8 cellular contexts compared by ENCODE assay signal in the genomic region with DNA sequence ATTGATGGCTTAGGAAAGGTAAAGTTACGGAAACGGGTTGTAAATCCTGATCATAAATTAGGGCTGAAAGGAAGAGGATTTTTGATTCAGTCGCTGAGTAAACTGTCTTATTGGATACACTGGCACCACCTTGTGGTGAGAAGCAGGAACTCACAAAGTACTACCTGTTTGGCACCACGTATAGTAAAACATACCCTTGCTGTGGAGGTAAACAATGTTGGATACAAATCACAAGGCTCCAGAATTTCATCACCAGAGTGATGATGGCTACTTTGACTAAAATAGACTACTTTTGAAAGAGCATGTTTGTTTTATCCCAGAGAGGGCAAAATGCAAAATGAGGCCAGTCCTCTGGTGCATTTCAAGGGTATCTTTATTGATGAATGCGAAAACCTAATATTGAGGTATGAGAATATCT.
DNase-seq lines count a peak whose midpoint lies in the region; ATAC-seq, FAIRE-seq and TF ChIP-seq lines count a peak whose summit lies in the region.

No MANE protein-coding gene starts in this region.

- dilution Hi-C loops in keratinocyte (cut with MboI; ENCODE audit: extremely low pct_ligation_motif_present, low sequenced_read_pairs) = no loop called here

- BruUV-seq in PC-9 (replicated peaks; lab: Mats Ljungman, UMichigan) = no TSS peak

- no peaks in the 10 kb centered on the region for H3K4me1 ChIP-seq in PC-9 (replicated peaks; ENCODE audit: insufficient read depth)
- no peaks in the 10 kb centered on the region for H3K4me1 ChIP-seq in keratinocyte (ENCODE audit: control insufficient read depth, extremely low read depth, insufficient read depth, low read length)

- no peaks in the 10 kb centered on the region for H3K9me3 ChIP-seq in PC-9 (ENCODE audit: insufficient read depth, low read depth)
- H3K9me3 ChIP-seq in keratinocyte (ENCODE audit: control insufficient read depth, low read depth, low read length) = no peaks in the 10 kb centered on the region

- DNase-seq in Right ventricle myocardium superior (no peak), Right ventricle myocardium inferior (ENCODE audit: missing footprints) (no peak), H7 (peak; percentile 60), Kasumi-1 (lab: John Stamatoyannopoulos, UW) (peak; percentile 81 to 88), PC-9 (peak in 1 of 2 experiments; percentile 25), keratinocyte (ENCODE audit: low read depth, low spot score) (peak; percentile 19)
- peak; percentile 10 to 12 for DNase-seq in stimulated activated CD4-positive, alpha-beta T cell treated with anti-CD3 and anti-CD28 coated beads, Interleukin-4, amount 100 ng/mL, for 4 hours

- intact Hi-C loops in Right ventricle myocardium superior (cut with DNase I) = no loop called here
- intact Hi-C loops in Right ventricle myocardium inferior (cut with DNase I) = no loop called here
- intact Hi-C loops in PC-9 (cut with micrococcal nuclease; ENCODE audit: unreplicated experiment) = loop anchor here (1.0 to 5.0 kb wide), 2 partner anchors 1760 to 1798 kb away; no protein-coding TSS in a partner anchor

- H3K79me2 ChIP-seq in PC-9 (ENCODE audit: low read depth) (no peaks in the 10 kb centered on the region), keratinocyte (ENCODE audit: control insufficient read depth, insufficient read depth, low read length) (no peaks in the 10 kb centered on the region)

- no peaks in the 10 kb centered on the region for H4K20me1 ChIP-seq in PC-9 (ENCODE audit: insufficient read depth)
- no peaks in the 10 kb centered on the region for H4K20me1 ChIP-seq in keratinocyte (ENCODE audit: control insufficient read depth, extremely low read depth, insufficient read depth, low read length)

- no peaks in the 10 kb centered on the region for H3K36me3 Mint-ChIP-seq in brain

- H3K36me3 ChIP-seq in H7 (replicated peaks; ENCODE audit: control insufficient read depth, insufficient read depth, low read length) = no peaks in the 10 kb centered on the region
- no peaks in the 10 kb centered on the region for H3K36me3 ChIP-seq in PC-9 (ENCODE audit: low read depth)
- H3K36me3 ChIP-seq in keratinocyte (ENCODE audit: control insufficient read depth in 2 of 2, extremely low read depth in 1 of 2, insufficient read depth in 2 of 2, low read length in 2 of 2) = no peaks in the 10 kb centered on the region

- no peaks in the 10 kb centered on the region for H3F3A ChIP-seq in PC-9 (ENCODE audit: insufficient read depth, low read depth)

- no peak overlapping the region for H3K9ac ChIP-seq in keratinocyte (ENCODE audit: control insufficient read depth, extremely low read depth, insufficient read depth, low read length)

- CTCF ChIA-PET in PC-9 (lab: Charles Lee) = no interaction called here

- H3K4me3 Mint-ChIP-seq in brain = peak overlapping the region in 1 of 5 experiments; percentile 61

- no peaks in the 10 kb centered on the region for H3K9me2 ChIP-seq in PC-9 (ENCODE audit: insufficient read depth)

- POLR2A ChIA-PET in PC-9 (lab: Charles Lee; ENCODE audit: unreplicated experiment) = no interaction called here

- H3K9me1 ChIP-seq in keratinocyte (ENCODE audit: control insufficient read depth, extremely low read depth, insufficient read depth, low read length) = no peaks in the 10 kb centered on the region

- peak; percentile 67 for FAIRE-seq in keratinocyte (lab: Jason Lieb, UNC)

- peak; percentile 68 for ATAC-seq in Right ventricle myocardium superior (ENCODE audit: poor library complexity)
- ATAC-seq in Right ventricle myocardium inferior = no peak

- H3K27me3 ChIP-seq in H7 (ENCODE audit: control insufficient read depth, insufficient read depth, low read length) (no peaks in the 10 kb centered on the region), PC-9 (ENCODE audit: insufficient read depth, low read depth) (no peaks in the 10 kb centered on the region), keratinocyte (ENCODE audit: control insufficient read depth, extremely low read depth, insufficient read depth, low read length) (no peaks in the 10 kb centered on the region)

- no peaks in the 10 kb centered on the region for H3K9me3 Mint-ChIP-seq in brain

- H3K27ac ChIP-seq in PC-9 (no peak overlapping the region), keratinocyte (ENCODE audit: control insufficient read depth, insufficient read depth, low read length) (no peak overlapping the region)

- no peak overlapping the region for H3K27ac Mint-ChIP-seq in brain

- H3K4me3 ChIP-seq in H7 (ENCODE audit: insufficient read depth, low read depth, low read length) (no peak overlapping the region), PC-9 (no peak overlapping the region), keratinocyte (ENCODE audit: control insufficient read depth in 2 of 3, extremely low read depth in 1 of 3, insufficient read depth in 2 of 3, low read depth in 1 of 3, low read length in 3 of 3) (no peak overlapping the region)

- no peaks in the 10 kb centered on the region for H3K27me3 Mint-ChIP-seq in brain

- H3K4me2 ChIP-seq in PC-9 = no peak overlapping the region
- no peak overlapping the region for H3K4me2 ChIP-seq in keratinocyte (ENCODE audit: control insufficient read depth, extremely low read depth, insufficient read depth, low read depth, low read length)

- no peak overlapping the region for H2AFZ ChIP-seq in PC-9
- no peak overlapping the region for H2AFZ ChIP-seq in keratinocyte (ENCODE audit: control insufficient read depth, low read length)

- H3K4me1 Mint-ChIP-seq in brain = peaks cover 28% of the 10 kb centered on the region

- TF ChIP-seq CTCF in PC-9 (conservative IDR thresholded peaks at IDR 0.05) (peak; percentile 88), brain (conservative IDR thresholded peaks at IDR 0.05) (peak; percentile 84 to 95), keratinocyte (optimal IDR thresholded peaks at IDR 0.05 in 1 of 3, IDR thresholded peaks at IDR 0.05 in 1 of 3, conservative IDR thresholded peaks at IDR 0.05 in 1 of 3; ENCODE audit: extremely low read depth in 1 of 3, insufficient read depth in 2 of 3, low read length in 3 of 3) (peak; percentile 72 to 75 (median 74))

Comparison
In these comparisons a context has a peak if more than half of its experiments do, and no peak if none do; other contexts are left out.
1. DNase-seq: peak in H7 (single experiment), Kasumi-1 (2 of 2), keratinocyte (single experiment) and stimulated activated CD4-positive, alpha-beta T cell treated with anti-CD3 and anti-CD28 coated beads, Interleukin-4, amount 100 ng/mL, for 4 hours (2 of 2); none in Right ventricle myocardium superior (single experiment) and Right ventricle myocardium inferior (single experiment).
2. Peak in every context shown above with its lines, with median percentiles within 50 percentile points of each other: CTCF ChIP-seq.